ENCODE assay signal across 11 cellular contexts in genomic region chr5:50595199-50595598, GRCh38.
A peak's percentile ranks its signal among the peaks of the same experiment; 100 is the strongest.
DNase-seq lines count a peak whose midpoint lies in the region; ATAC-seq and TF ChIP-seq lines count a peak whose summit lies in the region.
"Had no signal": no experiment of that assay in that cellular context is flagged by ENCODE, and none has a peak within 500 bp of the region (broad histone marks: within the 10 kb centered on the region; RNA-seq: fewer than 3 reads in every experiment).

No MANE protein-coding gene starts in this region.

- H3K36me3 ChIP-seq in brain microvascular endothelial cell (replicated peaks) (no peaks in the 10 kb centered on the region), osteoblast (ENCODE audit: insufficient read depth, low read length) (no peaks in the 10 kb centered on the region), mucosa of descending colon (ENCODE audit: low read depth) (no peaks in the 10 kb centered on the region)

- peak overlapping the region; percentile 51 for H3K27ac ChIP-seq in brain microvascular endothelial cell
- H3K27ac ChIP-seq in osteoblast (ENCODE audit: low read depth, low read length), result peak overlapping the region; percentile 45
- H3K27ac ChIP-seq: coronary artery had no signal

- no peaks in the 10 kb centered on the region for H3K27me3 Mint-ChIP-seq in naive thymus-derived CD8-positive, alpha-beta T cell
- H3K27me3 Mint-ChIP-seq: progenitor cell of endocrine pancreas had no signal

- H3K79me2 ChIP-seq in osteoblast (ENCODE audit: insufficient read depth, low read length), result no peaks in the 10 kb centered on the region

- no peak overlapping the region for H3K4me2 ChIP-seq in osteoblast (ENCODE audit: insufficient read depth, low read length)

- no peak overlapping the region for H3K4me3 Mint-ChIP-seq in naive thymus-derived CD8-positive, alpha-beta T cell

- H3K9me3 ChIP-seq in osteoblast (ENCODE audit: low read depth, low read length) (no peaks in the 10 kb centered on the region), mucosa of descending colon (no peaks in the 10 kb centered on the region)

- H3K4me3 ChIP-seq in brain microvascular endothelial cell (ENCODE audit: low read depth, low read length), result no peak overlapping the region
- no peak overlapping the region for H3K4me3 ChIP-seq in osteoblast (ENCODE audit: insufficient read depth, low read length)
- H3K4me3 ChIP-seq in mucosa of descending colon, result no peak overlapping the region
- H3K4me3 ChIP-seq: coronary artery had no signal

- H3K27me3 ChIP-seq in brain microvascular endothelial cell (replicated peaks) (no peaks in the 10 kb centered on the region), osteoblast (ENCODE audit: insufficient read depth, low read length) (no peaks in the 10 kb centered on the region)

- no peaks in the 10 kb centered on the region for H4K20me1 ChIP-seq in osteoblast (ENCODE audit: insufficient read depth, low read length)

- DNase-seq in Daoy (ENCODE audit: low read depth) (peak; percentile 84), M059J (ENCODE audit: low read depth) (peak; percentile 85), brain microvascular endothelial cell (peak; percentile 82), osteoblast (ENCODE audit: insufficient read length, low spot score, missing footprints) (peak; percentile 36), DMS79 treated with DMSO at 0.1 percent for 48 hours (lab: John Stamatoyannopoulos, UW) (no peak), mucosa of descending colon (no peak)
- DNase-seq in naive thymus-derived CD8-positive, alpha-beta T cell, result no peak
- DNase-seq: NCI-H146, RPMI8226 had no signal

- peak overlapping the region; percentile 56 for H2AFZ ChIP-seq in osteoblast (ENCODE audit: low read length)

- H3K9me3 Mint-ChIP-seq in naive thymus-derived CD8-positive, alpha-beta T cell, result peaks cover 0 to 19% (median 10%) of the 10 kb centered on the region in 9 donors

- no peak for ATAC-seq in mucosa of descending colon
- ATAC-seq in naive thymus-derived CD8-positive, alpha-beta T cell, result no peak

- in situ Hi-C loops in brain microvascular endothelial cell (cut with HindIII; ENCODE audit: low pct_ligation_motif_present, low sequenced_read_pairs), result no loop called here

- H3K27ac Mint-ChIP-seq in naive thymus-derived CD8-positive, alpha-beta T cell, result peak overlapping the region in 1 of 10 donors; percentile 12
- H3K27ac Mint-ChIP-seq: progenitor cell of endocrine pancreas had no signal

- H3K4me1 ChIP-seq in osteoblast (ENCODE audit: insufficient read depth, low read length) (peaks cover 9% of the 10 kb centered on the region), mucosa of descending colon (ENCODE audit: low read depth) (no peaks in the 10 kb centered on the region)

- H3K36me3 Mint-ChIP-seq in naive thymus-derived CD8-positive, alpha-beta T cell, result peaks cover 0 to 8% (median 5%) of the 10 kb centered on the region in 3 donors

- intact Hi-C loops in mucosa of descending colon (cut with DNase I, micrococcal nuclease), result no loop called here

- H3K4me1 Mint-ChIP-seq in naive thymus-derived CD8-positive, alpha-beta T cell, result peaks cover 23 to 46% (median 41%) of the 10 kb centered on the region in 4 donors

- POLR2A ChIA-PET in naive thymus-derived CD8-positive, alpha-beta T cell (lab: Charles Lee), result interaction anchor here (0.6 kb wide), 1 partner anchor 44 kb away, joined by 4 read pairs; no protein-coding TSS in a partner anchor

- TF ChIP-seq CTCF in brain microvascular endothelial cell (IDR thresholded peaks at IDR 0.05; ENCODE audit: low read depth, low read length, missing control alignments) (no peak), osteoblast (IDR thresholded peaks at IDR 0.05; ENCODE audit: extremely low read depth, low read depth, low read length) (no peak), mucosa of descending colon (IDR thresholded peaks at IDR 0.05) (no peak)

Comparison
In these comparisons a context has a peak if more than half of its experiments do, and no peak if none do; other contexts are left out.
1. DNase-seq: peak in Daoy (single experiment), M059J (single experiment), brain microvascular endothelial cell (single experiment) and osteoblast (single experiment); none in DMS79 treated with DMSO at 0.1 percent for 48 hours (single experiment), mucosa of descending colon (0 of 3) and naive thymus-derived CD8-positive, alpha-beta T cell (0 of 10).